In the genomic region with DNA sequence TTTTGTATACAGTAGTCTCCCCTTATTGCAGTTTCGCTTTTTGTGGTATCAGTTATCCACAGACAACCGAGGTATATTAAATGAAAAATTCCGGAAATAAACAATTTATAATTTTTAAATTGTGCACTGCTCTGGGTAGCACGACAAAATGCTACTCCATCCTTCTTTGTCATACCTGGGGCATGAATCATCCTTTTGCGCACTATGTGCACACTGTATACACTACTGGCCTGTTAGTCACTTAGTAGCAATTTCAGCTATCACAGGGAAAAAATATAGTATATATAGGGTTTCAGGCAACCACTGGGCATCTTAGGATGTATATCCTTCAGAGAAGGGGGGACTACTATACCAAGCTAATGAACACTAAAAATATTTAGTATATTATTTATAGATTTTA, we compare ENCODE assay signal across 23 cellular contexts.
DNase-seq lines count a peak whose midpoint lies in the region; ATAC-seq, FAIRE-seq and TF ChIP-seq lines count a peak whose summit lies in the region.
"Had no signal": no experiment of that assay in that cellular context is flagged by ENCODE, and none has a peak within 500 bp of the region (broad histone marks: within the 10 kb centered on the region; RNA-seq: fewer than 3 reads in every experiment).

No MANE protein-coding gene starts in this region.

- H3K4me2 ChIP-seq in astrocyte (ENCODE audit: low read length) = no peak overlapping the region

- no peaks in the 10 kb centered on the region for H3K79me2 ChIP-seq in astrocyte (ENCODE audit: insufficient read depth, low read length)

- DNase-seq in ELR (ENCODE audit: low read depth) (peak; percentile 93), NCI-H460 (ENCODE audit: extremely low read depth, low read depth) (peak; percentile 30), astrocyte (ENCODE audit: low read depth) (peak; percentile 76), glomerular visceral epithelial cell (ENCODE audit: extremely low spot score) (peak; percentile 31), natural killer cell (no peak), cerebellum (ENCODE audit: low spot score) (no peak), NCI-H1436 (lab: John Stamatoyannopoulos, UW) (no peak), GM19239 (ENCODE audit: insufficient read length, low spot score) (no peak)
- DNase-seq: activated CD8-positive, alpha-beta T cell treated with anti-CD3 and anti-CD28 coated beads for 36 hours; activated T-cell treated with anti-CD3 and anti-CD28 coated beads, Interleukin-2, amount 50 U/mL, for 4 hours; effector memory CD8-positive, alpha-beta T cell; kidney glomerular epithelial cell; NCI-H1436 treated with DMSO at 0.1 percent for 48 hours; NCI-H2227 treated with DMSO at 0.1 percent for 48 hours; NK-92 treated with Interleukin-12 subunit alpha and Interleukin-12 subunit beta, amount 100 ng/mL, for 24 hours; Right ventricle myocardium superior; stomach had no signal

- H3K9me3 ChIP-seq in astrocyte (ENCODE audit: insufficient read depth, low read depth, low read length) = no peaks in the 10 kb centered on the region
- H3K9me3 ChIP-seq: HAP-1, stomach had no signal

- peaks cover 5% of the 10 kb centered on the region for H3K4me1 Mint-ChIP-seq in astrocyte (ENCODE audit: low read depth, unreplicated experiment)
- no peaks in the 10 kb centered on the region for H3K4me1 Mint-ChIP-seq in natural killer cell
- H3K4me1 Mint-ChIP-seq: central memory CD8-positive, alpha-beta T cell; memory B cell had no signal

- no peaks in the 10 kb centered on the region for H3K36me3 ChIP-seq in astrocyte (ENCODE audit: insufficient read depth, low read length)
- H3K36me3 ChIP-seq: HAP-1, stomach had no signal

- H3K27ac Mint-ChIP-seq in astrocyte (ENCODE audit: unreplicated experiment) (no peak overlapping the region), natural killer cell (no peak overlapping the region)
- H3K27ac Mint-ChIP-seq: activated CD8-positive, alpha-beta T cell treated with anti-CD3 and anti-CD28 coated beads for 36 hours; activated naive CD8-positive, alpha-beta T cell; effector memory CD8-positive, alpha-beta T cell; memory B cell; natural killer cell treated with Interleukin-12 subunit alpha and Interleukin-12 subunit beta and Interleukin-15 and Interleukin-18, amount 100 ng/mL, for 72 hours; T-helper 1 cell treated with Interleukin-12 subunit alpha and Interleukin-12 subunit beta and Interleukin-4 antibody, amounts not matched to agents 30 μg/mL and 1 μg/mL, for 36 hours had no signal

- H2AFZ ChIP-seq in astrocyte (ENCODE audit: low read depth, low read length) = no peak overlapping the region

- H3K4me3 ChIP-seq in astrocyte (ENCODE audit: insufficient read depth, low read depth, low read length) = no peak overlapping the region
- H3K4me3 ChIP-seq: HAP-1, stomach had no signal

- no peak overlapping the region for H3K27ac ChIP-seq in astrocyte (ENCODE audit: low read depth, low read length)
- H3K27ac ChIP-seq: stomach had no signal

- no peak overlapping the region for H3K4me3 Mint-ChIP-seq in astrocyte (ENCODE audit: unreplicated experiment)
- no peak overlapping the region for H3K4me3 Mint-ChIP-seq in natural killer cell
- H3K4me3 Mint-ChIP-seq: activated CD8-positive, alpha-beta T cell treated with anti-CD3 and anti-CD28 coated beads for 36 hours; activated naive CD8-positive, alpha-beta T cell; activated T-cell treated with anti-CD3 and anti-CD28 coated beads, Interleukin-2, amount 50 U/mL, for 4 hours; central memory CD8-positive, alpha-beta T cell; effector memory CD8-positive, alpha-beta T cell; memory B cell; natural killer cell treated with Interleukin-12 subunit alpha and Interleukin-12 subunit beta and Interleukin-15 and Interleukin-18, amount 100 ng/mL, for 72 hours; T-helper 1 cell treated with Interleukin-12 subunit alpha and Interleukin-12 subunit beta and Interleukin-4 antibody, amounts not matched to agents 30 μg/mL and 1 μg/mL, for 36 hours had no signal

- H3K27me3 Mint-ChIP-seq in astrocyte (ENCODE audit: low read depth, unreplicated experiment) = no peaks in the 10 kb centered on the region
- H3K27me3 Mint-ChIP-seq in natural killer cell (ENCODE audit: low read depth in 2 of 2) = no peaks in the 10 kb centered on the region
- H3K27me3 Mint-ChIP-seq: activated CD8-positive, alpha-beta T cell treated with anti-CD3 and anti-CD28 coated beads for 36 hours; activated naive CD8-positive, alpha-beta T cell; central memory CD8-positive, alpha-beta T cell; effector memory CD8-positive, alpha-beta T cell; memory B cell; natural killer cell treated with Interleukin-12 subunit alpha and Interleukin-12 subunit beta and Interleukin-15 and Interleukin-18, amount 100 ng/mL, for 72 hours had no signal

- no peaks in the 10 kb centered on the region for H3K9me3 Mint-ChIP-seq in astrocyte (ENCODE audit: unreplicated experiment)
- H3K9me3 Mint-ChIP-seq in natural killer cell = peaks cover 9 to 11% of the 10 kb centered on the region in 2 donors
- H3K9me3 Mint-ChIP-seq: activated CD8-positive, alpha-beta T cell treated with anti-CD3 and anti-CD28 coated beads for 36 hours; T-helper 1 cell treated with Interleukin-12 subunit alpha and Interleukin-12 subunit beta and Interleukin-4 antibody, amounts not matched to agents 30 μg/mL and 1 μg/mL, for 36 hours had no signal

- ATAC-seq in natural killer cell = no peak
- ATAC-seq: activated CD8-positive, alpha-beta T cell treated with anti-CD3 and anti-CD28 coated beads for 36 hours; activated T-cell treated with anti-CD3 and anti-CD28 coated beads, Interleukin-2, amount 50 U/mL, for 4 hours; effector memory CD8-positive, alpha-beta T cell; natural killer cell treated with Interleukin-12 subunit alpha and Interleukin-12 subunit beta and Interleukin-15 and Interleukin-18, amount 100 ng/mL, for 72 hours had no signal

- H3K27me3 ChIP-seq in astrocyte (ENCODE audit: insufficient read depth, low read length) = no peaks in the 10 kb centered on the region
- H3K27me3 ChIP-seq: stomach had no signal

- intact Hi-C loops in natural killer cell (cut with micrococcal nuclease) = no loop called here

- no peaks in the 10 kb centered on the region for H3K36me3 Mint-ChIP-seq in astrocyte (ENCODE audit: low read depth, unreplicated experiment)
- no peaks in the 10 kb centered on the region for H3K36me3 Mint-ChIP-seq in natural killer cell
- H3K36me3 Mint-ChIP-seq: activated naive CD8-positive, alpha-beta T cell; memory B cell; natural killer cell treated with Interleukin-12 subunit alpha and Interleukin-12 subunit beta and Interleukin-15 and Interleukin-18, amount 100 ng/mL, for 72 hours had no signal

- TF ChIP-seq CTCF in astrocyte (IDR thresholded peaks at IDR 0.05; ENCODE audit: insufficient read depth, low read depth, low read length) = no peak
- TF ChIP-seq CTCF in natural killer cell (IDR thresholded peaks at IDR 0.05) = no peak

- H3K9ac ChIP-seq in astrocyte (ENCODE audit: low read length) = no peak overlapping the region

- no peaks in the 10 kb centered on the region for H3K4me1 ChIP-seq in astrocyte (ENCODE audit: insufficient read depth, low read length)
- H3K4me1 ChIP-seq: HAP-1, stomach had no signal

- H4K20me1 ChIP-seq in astrocyte (ENCODE audit: insufficient read depth, low read length) = no peaks in the 10 kb centered on the region

- no peak for FAIRE-seq in astrocyte (lab: Jason Lieb, UNC)
- no peak for FAIRE-seq in GM19239 (lab: Jason Lieb, UNC)

Comparison
In these comparisons a context has a peak if more than half of its experiments do, and no peak if none do; other contexts are left out.
1. DNase-seq: peak in ELR (single experiment), NCI-H460 (single experiment), astrocyte (single experiment) and glomerular visceral epithelial cell (single experiment); none in natural killer cell (single experiment), cerebellum (single experiment), NCI-H1436 (single experiment) and GM19239 (single experiment).